In the genomic region with DNA sequence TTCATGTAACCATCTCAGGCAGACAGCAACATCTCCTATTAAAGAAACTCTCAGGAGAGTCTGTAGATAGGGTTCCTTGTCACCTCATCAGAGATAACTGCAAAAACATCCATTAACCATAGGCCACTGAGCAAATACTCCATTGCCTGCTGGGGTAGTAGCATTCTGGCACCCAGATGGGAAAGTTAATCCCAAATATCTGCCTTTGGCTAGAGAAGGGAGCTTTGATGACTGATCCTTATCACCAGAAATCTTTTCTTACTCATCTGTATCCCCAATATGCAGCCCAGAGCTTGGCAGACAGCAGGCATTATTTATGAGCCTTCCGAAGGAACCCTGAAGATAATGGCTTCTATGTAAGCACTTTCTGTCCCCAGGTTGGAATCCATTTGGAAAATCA, we compare ENCODE assay signal across 33 cellular contexts.
"Had no signal": no experiment of that assay in that cellular context is flagged by ENCODE, and none has a peak within 500 bp of the region (broad histone marks: within the 10 kb centered on the region; RNA-seq: fewer than 3 reads in every experiment).

No MANE protein-coding gene starts in this region.

- H3K36me3 Mint-ChIP-seq: activated CD8-positive, alpha-beta memory T cell treated with anti-CD3 and anti-CD28 coated beads, Interleukin-2, amount 10 ng/mL, durations not matched to agents 7 days and 5 days; activated naive CD4-positive, alpha-beta T cell treated with anti-CD3 and anti-CD28 coated beads, Interleukin-2, amount 50 U/mL, for 24 hours; activated naive CD8-positive, alpha-beta T cell treated with anti-CD3 and anti-CD28 coated beads for 36 hours had no signal

- ATAC-seq: activated CD4-positive, CD25-positive, alpha-beta regulatory T cell treated with anti-CD3 and anti-CD28 coated beads, Interleukin-2, amount 50 U/mL, for 24 hours; activated CD8-positive, alpha-beta memory T cell treated with anti-CD3 and anti-CD28 coated beads, Interleukin-2, amount 10 ng/mL, durations not matched to agents 7 days and 5 days; activated CD8-positive, alpha-beta T cell treated with anti-CD3 and anti-CD28 coated beads, Interleukin-2, amount 10 ng/mL, durations not matched to agents 7 days and 5 days; activated naive CD8-positive, alpha-beta T cell treated with anti-CD3 and anti-CD28 coated beads, Interleukin-2, amount 50 U/mL, for 24 hours; body of pancreas; effector memory CD8-positive, alpha-beta T cell; T-helper 17 cell had no signal

- DNase-seq: activated B cell treated with CpG ODN at 0.5 μM for 24 hours; activated CD4-positive, alpha-beta T cell treated with anti-CD3 and anti-CD28 coated beads for 48 hours; activated CD4-positive, alpha-beta T cell treated with anti-CD3 and anti-CD28 coated beads, Interleukin-2, amount 50 U/mL, for 1 hour; activated CD4-positive, alpha-beta T cell treated with anti-CD3 and anti-CD28 coated beads, Interleukin-2, amount 50 U/mL, for 48 hours; activated CD8-positive, alpha-beta memory T cell treated with anti-CD3 and anti-CD28 coated beads, Interleukin-2, amount 10 ng/mL, durations not matched to agents 7 days and 5 days; activated CD8-positive, alpha-beta memory T cell treated with anti-CD3 and anti-CD28 coated beads, Interleukin-2, amount 50 U/mL, for 4 hours; activated CD8-positive, alpha-beta T cell treated with anti-CD3 and anti-CD28 coated beads, Interleukin-2, amount 10 ng/mL, durations not matched to agents 7 days and 5 days; activated effector memory CD4-positive, alpha-beta T cell treated with anti-CD3 and anti-CD28 coated beads, Interleukin-2, amount 50 U/mL, for 16 hours; activated naive CD4-positive, alpha-beta T cell treated with anti-CD3 and anti-CD28 coated beads for 36 hours; activated naive CD8-positive, alpha-beta T cell treated with anti-CD3 and anti-CD28 coated beads for 36 hours; activated naive CD8-positive, alpha-beta T cell treated with anti-CD3 and anti-CD28 coated beads, Interleukin-2, amount 50 U/mL, for 24 hours; activated T-cell treated with anti-CD3 and anti-CD28 coated beads, Interleukin-2, amount 50 U/mL, for 1 hour; activated T-cell treated with anti-CD3 and anti-CD28 coated beads, Interleukin-2, amount 50 U/mL, for 48 hours; adrenal gland; amygdala; aorta; body of pancreas; caudate nucleus; cortex of kidney; dermis blood vessel endothelial cell; effector CD4-positive, alpha-beta T cell; effector memory CD8-positive, alpha-beta T cell; esophagus squamous epithelium; foreskin melanocyte; head of caudate nucleus; T-helper 17 cell; T1000; WERI-Rb-1 had no signal

- H3K4me3 Mint-ChIP-seq: activated B cell treated with CpG ODN at 0.5 μM for 24 hours; activated CD8-positive, alpha-beta memory T cell treated with anti-CD3 and anti-CD28 coated beads, Interleukin-2, amount 10 ng/mL, durations not matched to agents 7 days and 5 days; activated CD8-positive, alpha-beta T cell treated with anti-CD3 and anti-CD28 coated beads, Interleukin-2, amount 10 ng/mL, durations not matched to agents 7 days and 5 days; activated naive CD4-positive, alpha-beta T cell treated with anti-CD3 and anti-CD28 coated beads for 36 hours; activated naive CD4-positive, alpha-beta T cell treated with anti-CD3 and anti-CD28 coated beads, Interleukin-2, amount 50 U/mL, for 24 hours; activated naive CD8-positive, alpha-beta T cell treated with anti-CD3 and anti-CD28 coated beads for 36 hours; activated naive CD8-positive, alpha-beta T cell treated with anti-CD3 and anti-CD28 coated beads, Interleukin-2, amount 50 U/mL, for 24 hours; activated T-helper 1 cell treated with anti-CD3 and anti-CD28 coated beads, Interleukin-12 subunit alpha, Interleukin-12 subunit beta, Interleukin-2, Interleukin-4 antibody, amounts not matched to agents 30 ng/mL and 10 ng/mL and 1 ng/mL, durations not matched to agents 14 hours and 24 hours and 36 hours; effector memory CD8-positive, alpha-beta T cell; T-helper 17 cell; T-helper 2 cell treated with Interferon-gamma antibody and Interleukin-4, amounts not matched to agents 5 μg/mL and 100 μg/mL, for 36 hours had no signal

- H3K27me3 ChIP-seq: adrenal gland, body of pancreas, esophagus squamous epithelium had no signal

- H3K36me3 ChIP-seq: adrenal gland, esophagus squamous epithelium, WERI-Rb-1 had no signal

- H3K9me3 Mint-ChIP-seq: activated naive CD4-positive, alpha-beta T cell treated with anti-CD3 and anti-CD28 coated beads for 36 hours; activated naive CD4-positive, alpha-beta T cell treated with anti-CD3 and anti-CD28 coated beads, Interleukin-2, amount 50 U/mL, for 24 hours; activated T-helper 1 cell treated with anti-CD3 and anti-CD28 coated beads, Interleukin-12 subunit alpha, Interleukin-12 subunit beta, Interleukin-2, Interleukin-4 antibody, amounts not matched to agents 30 ng/mL and 10 ng/mL and 1 ng/mL, durations not matched to agents 14 hours and 24 hours and 36 hours; activated T-helper 2 cell treated with anti-CD3 and anti-CD28 coated beads, Interferon-gamma antibody, Interleukin-2, Interleukin-4, amounts not matched to agents 10 μg/mL and 5 μg/mL and 100 μg/mL, durations not matched to agents 14 hours and 24 hours and 36 hours; T-helper 2 cell treated with Interferon-gamma antibody and Interleukin-4, amounts not matched to agents 5 μg/mL and 100 μg/mL, for 36 hours had no signal

- H3K27ac Mint-ChIP-seq: activated B cell treated with CpG ODN at 0.5 μM for 24 hours; activated CD8-positive, alpha-beta memory T cell treated with anti-CD3 and anti-CD28 coated beads, Interleukin-2, amount 10 ng/mL, durations not matched to agents 7 days and 5 days; activated CD8-positive, alpha-beta T cell treated with anti-CD3 and anti-CD28 coated beads, Interleukin-2, amount 10 ng/mL, durations not matched to agents 7 days and 5 days; activated naive CD4-positive, alpha-beta T cell treated with anti-CD3 and anti-CD28 coated beads for 36 hours; activated naive CD4-positive, alpha-beta T cell treated with anti-CD3 and anti-CD28 coated beads, Interleukin-2, amount 50 U/mL, for 24 hours; activated naive CD8-positive, alpha-beta T cell treated with anti-CD3 and anti-CD28 coated beads for 36 hours; activated naive CD8-positive, alpha-beta T cell treated with anti-CD3 and anti-CD28 coated beads, Interleukin-2, amount 50 U/mL, for 24 hours; activated T-helper 1 cell treated with anti-CD3 and anti-CD28 coated beads, Interleukin-12 subunit alpha, Interleukin-12 subunit beta, Interleukin-2, Interleukin-4 antibody, amounts not matched to agents 30 ng/mL and 10 ng/mL and 1 ng/mL, durations not matched to agents 14 hours and 24 hours and 36 hours; activated T-helper 2 cell treated with anti-CD3 and anti-CD28 coated beads, Interferon-gamma antibody, Interleukin-2, Interleukin-4, amounts not matched to agents 10 μg/mL and 5 μg/mL and 100 μg/mL, durations not matched to agents 14 hours and 24 hours and 36 hours; effector memory CD8-positive, alpha-beta T cell; T-helper 17 cell; T-helper 2 cell treated with Interferon-gamma antibody and Interleukin-4, amounts not matched to agents 5 μg/mL and 100 μg/mL, for 36 hours had no signal

- H3K27me3 Mint-ChIP-seq: activated CD8-positive, alpha-beta memory T cell treated with anti-CD3 and anti-CD28 coated beads, Interleukin-2, amount 10 ng/mL, durations not matched to agents 7 days and 5 days; activated naive CD8-positive, alpha-beta T cell treated with anti-CD3 and anti-CD28 coated beads, Interleukin-2, amount 50 U/mL, for 24 hours had no signal

- H3K4me1 ChIP-seq: adrenal gland, esophagus squamous epithelium had no signal

- H3K27ac ChIP-seq: adrenal gland, body of pancreas, esophagus squamous epithelium, WERI-Rb-1 had no signal

- H3K4me3 ChIP-seq: adrenal gland, body of pancreas, esophagus squamous epithelium had no signal

- H3K4me1 Mint-ChIP-seq: activated B cell treated with CpG ODN at 0.5 μM for 24 hours; activated CD8-positive, alpha-beta memory T cell treated with anti-CD3 and anti-CD28 coated beads, Interleukin-2, amount 10 ng/mL, durations not matched to agents 7 days and 5 days; activated naive CD4-positive, alpha-beta T cell treated with anti-CD3 and anti-CD28 coated beads, Interleukin-2, amount 50 U/mL, for 24 hours; activated naive CD8-positive, alpha-beta T cell treated with anti-CD3 and anti-CD28 coated beads for 36 hours; activated naive CD8-positive, alpha-beta T cell treated with anti-CD3 and anti-CD28 coated beads, Interleukin-2, amount 50 U/mL, for 24 hours; T-helper 17 cell had no signal
